In the genomic region with DNA sequence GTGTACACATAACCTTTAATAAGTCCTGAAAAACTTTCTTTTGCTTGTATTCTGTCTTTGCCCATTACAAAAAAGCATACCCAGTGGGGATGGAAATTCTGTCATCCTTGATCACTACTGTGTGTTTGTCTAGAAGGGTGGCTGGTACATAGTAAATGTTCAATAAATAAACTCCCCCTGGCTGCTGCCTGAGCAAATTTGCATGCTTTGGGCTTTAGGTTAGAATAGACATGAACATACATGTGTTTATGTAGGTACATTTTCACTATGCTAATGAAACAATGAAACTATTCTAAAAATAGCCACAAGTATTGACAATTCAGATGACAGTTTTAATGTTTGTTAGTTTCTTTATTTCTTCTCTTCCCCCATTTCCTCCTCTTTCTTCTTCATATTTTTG, we compare ENCODE assay signal across 18 cellular contexts.
DNase-seq lines count a peak whose midpoint lies in the region; ATAC-seq and TF ChIP-seq lines count a peak whose summit lies in the region.
"Had no signal": no experiment of that assay in that cellular context is flagged by ENCODE, and none has a peak within 500 bp of the region (broad histone marks: within the 10 kb centered on the region; RNA-seq: fewer than 3 reads in every experiment).

No MANE protein-coding gene starts in this region.

- peak; percentile 64 for ATAC-seq in GM18867 (IDR thresholded peaks at IDR 0.05; ENCODE audit: unreplicated experiment)
- peak; percentile 72 for ATAC-seq in GM21381 (IDR thresholded peaks at IDR 0.05; ENCODE audit: unreplicated experiment)
- ATAC-seq in HG03135 (IDR thresholded peaks at IDR 0.05; ENCODE audit: unreplicated experiment), result peak; percentile 79
- no peak for ATAC-seq in HG02870 (IDR thresholded peaks at IDR 0.05; ENCODE audit: unreplicated experiment)
- ATAC-seq: activated CD8-positive, alpha-beta T cell treated with anti-CD3 and anti-CD28 coated beads for 36 hours; K562; lower lobe of right lung had no signal

- DNase-seq in choroid plexus epithelial cell (ENCODE audit: low read depth), result no peak
- no peak for DNase-seq in stimulated activated CD4-positive, alpha-beta T cell treated with anti-CD3 and anti-CD28 coated beads, Interleukin-4, amount 100 ng/mL, for 1 hour
- no peak for DNase-seq in GM19238 (ENCODE audit: insufficient read length, low spot score)
- DNase-seq: activated CD8-positive, alpha-beta T cell treated with anti-CD3 and anti-CD28 coated beads for 36 hours; DMS 273 treated with DMSO at 0.1 percent for 48 hours; GOT3; head of caudate nucleus; lower lobe of right lung; MV-4-11; NCI-H2029 treated with DMSO at 0.1 percent for 48 hours; NCI-H82; stimulated activated CD4-positive, alpha-beta T cell treated with anti-CD3 and anti-CD28 coated beads, Interleukin-4, amount 100 ng/mL, for 4 hours had no signal

- TF ChIP-seq CTCF in choroid plexus epithelial cell (conservative IDR thresholded peaks at IDR 0.05; ENCODE audit: low read depth, low read length), result peak; percentile 12

- H3K4me3 ChIP-seq in choroid plexus epithelial cell (ENCODE audit: low read depth, low read length), result no peak overlapping the region
- H3K4me3 ChIP-seq: K562, lower lobe of right lung, thoracic aorta had no signal
